ENCODE assay signal across 8 cellular contexts in the genomic region with DNA sequence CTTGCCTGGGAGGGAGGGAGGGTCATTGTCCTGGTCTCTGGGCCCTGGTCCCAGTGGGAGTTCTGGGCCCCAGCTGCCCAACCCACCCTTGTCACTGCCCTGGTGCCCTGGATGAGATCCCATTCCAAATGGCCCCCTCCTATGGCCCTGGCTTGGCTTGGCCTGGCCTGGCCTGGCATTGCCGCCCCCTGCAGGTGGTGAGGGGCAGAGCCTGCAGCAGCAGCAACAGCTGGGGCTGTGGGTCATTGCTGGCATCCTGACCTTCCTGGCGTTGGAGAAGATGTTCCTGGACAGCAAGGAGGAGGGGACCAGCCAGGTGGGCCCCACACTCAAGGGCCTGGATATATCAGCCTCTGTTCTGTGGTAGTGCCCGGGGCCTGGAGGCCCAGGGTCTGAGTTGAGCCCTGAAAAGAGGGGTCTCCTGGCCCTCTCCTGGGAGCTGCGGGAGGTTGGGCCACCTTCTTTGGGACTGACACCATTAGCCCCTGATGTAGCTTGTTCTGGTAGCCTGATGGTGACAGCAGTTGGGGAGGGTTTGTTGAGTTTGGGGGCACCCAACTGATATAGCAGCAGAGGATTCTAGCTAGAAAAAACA. TPM values are rescaled to one million over a fixed set of nuclear protein-coding genes. Genes with fewer than 3 reads are reported as not detected.
A peak's percentile ranks its signal among the peaks of the same experiment; 100 is the strongest.
DNase-seq lines count a peak whose midpoint lies in the region; ATAC-seq and TF ChIP-seq lines count a peak whose summit lies in the region.

No MANE protein-coding gene starts in this region.

- WGBS in esophagus muscularis mucosa: 60% methylated on average over 2 of the region's 4 CpGs
- 44 to 69% (median 60%) methylated on average over 4 of the region's 4 CpGs for WGBS in psoas muscle, 3 donors

- H2AFZ ChIP-seq in DND-41 (ENCODE audit: low read depth, low read length): no peak overlapping the region

- no peak overlapping the region for H3K4me2 ChIP-seq in DND-41 (ENCODE audit: insufficient read depth, low read length)

- intact Hi-C loops in esophagus muscularis mucosa (cut with DNase I): no loop called here
- intact Hi-C loops in psoas muscle (cut with DNase I): no loop called here

- no peak overlapping the region for H3K4me3 ChIP-seq in DND-41 (ENCODE audit: low read depth in 1 of 2, low read length in 2 of 2)
- no peak overlapping the region for H3K4me3 ChIP-seq in esophagus muscularis mucosa
- no peak overlapping the region for H3K4me3 ChIP-seq in psoas muscle

- H3K36me3 ChIP-seq in DND-41 (ENCODE audit: insufficient read depth, low read length): peaks cover 42% of the 10 kb centered on the region
- peaks cover 29 to 67% (median 51%) of the 10 kb centered on the region in 4 donors for H3K36me3 ChIP-seq in esophagus muscularis mucosa
- H3K36me3 ChIP-seq in psoas muscle (ENCODE audit: insufficient read depth in 1 of 2, low read depth in 1 of 2): peaks cover 8 to 49% of the 10 kb centered on the region in 2 donors

- H4K20me1 ChIP-seq in DND-41 (ENCODE audit: insufficient read depth, low read length): no peaks in the 10 kb centered on the region

- H3K4me1 ChIP-seq in DND-41 (ENCODE audit: insufficient read depth, low read length) (peaks cover 24% of the 10 kb centered on the region), esophagus muscularis mucosa (peaks cover 58 to 91% (median 86%) of the 10 kb centered on the region in 4 donors), psoas muscle (peaks cover 43% of the 10 kb centered on the region)

- peak; percentile 87 for TF ChIP-seq CTCF in DND-41 (IDR thresholded peaks at IDR 0.05; ENCODE audit: borderline replicate concordance, extremely low read depth, low read length, poor library complexity, severe bottlenecking)
- peak; percentile 49 to 75 (median 49) for TF ChIP-seq CTCF in esophagus muscularis mucosa (IDR thresholded peaks at IDR 0.05)
- peak; percentile 64 for TF ChIP-seq CTCF in psoas muscle (IDR thresholded peaks at IDR 0.05)

- no peak for ATAC-seq in DND-41 (ENCODE audit: insufficient read depth, low read depth)
- ATAC-seq in psoas muscle: no peak
- no peak for ATAC-seq in HG03175 (IDR thresholded peaks at IDR 0.05; ENCODE audit: unreplicated experiment)
- ATAC-seq in HG03280 (IDR thresholded peaks at IDR 0.05; ENCODE audit: unreplicated experiment): no peak

- no peak for TF ChIP-seq POLR2A in esophagus muscularis mucosa (IDR thresholded peaks at IDR 0.05; ENCODE audit: low read depth)

- no peaks in the 10 kb centered on the region for H3K27me3 ChIP-seq in DND-41 (ENCODE audit: insufficient read depth, low read length, poor library complexity)
- no peaks in the 10 kb centered on the region for H3K27me3 ChIP-seq in esophagus muscularis mucosa
- no peaks in the 10 kb centered on the region for H3K27me3 ChIP-seq in psoas muscle (ENCODE audit: insufficient read depth in 3 of 3, low read length in 2 of 3)

- H3K9me3 ChIP-seq in DND-41 (ENCODE audit: insufficient read depth, low read length, severe bottlenecking): no peaks in the 10 kb centered on the region
- H3K9me3 ChIP-seq in esophagus muscularis mucosa: no peaks in the 10 kb centered on the region
- no peaks in the 10 kb centered on the region for H3K9me3 ChIP-seq in psoas muscle

- DNase-seq in DND-41 (peak; percentile 49), HuH-7.5 (ENCODE audit: low spot score) (peak; percentile 84), esophagus muscularis mucosa (ENCODE audit: extremely low spot score) (no peak), psoas muscle (peak; percentile 63 to 82), NCI-H2107 treated with DMSO at 0.1 percent for 48 hours (lab: John Stamatoyannopoulos, UW; ENCODE audit: unreplicated experiment) (no peak)
- peak; percentile 55 for DNase-seq in activated CD4-positive, alpha-beta T cell treated with anti-CD3 and anti-CD28 coated beads, Interleukin-2, amount 50 U/mL, for 1 hour

- no peak for TF ChIP-seq EP300 in esophagus muscularis mucosa (IDR thresholded peaks at IDR 0.05)

- H3K9ac ChIP-seq in DND-41 (ENCODE audit: low read depth, low read length): no peak overlapping the region

- H3K79me2 ChIP-seq in DND-41 (ENCODE audit: insufficient read depth, low read length): peaks cover 9% of the 10 kb centered on the region

- H3K27ac ChIP-seq in DND-41 (ENCODE audit: low read length) (no peak overlapping the region), esophagus muscularis mucosa (replicated peaks in 1 of 4) (peak overlapping the region; percentile 47 to 98 (median 97)), psoas muscle (no peak overlapping the region)

RNA-seq across cellular contexts. Expression of a gene that starts 3.9 kb away (rescaled TPM):
- total RNA-seq in esophagus muscularis mucosa: 100 to 1,000 TPM in 2 of 4 donors, 10 to 100 TPM in 2; 91.9 to 251 (median 129) TPM
- 10 to 100 TPM; 14.7 to 26.9 (median 19.9) TPM for total RNA-seq in psoas muscle
- 10 to 100 TPM; 27.0 to 35.3 (median 29.1) TPM for polyA plus RNA-seq in psoas muscle

RNA-seq across cellular contexts. Expression of a gene that starts 14.0 kb away (rescaled TPM):
- 100 to 1,000 TPM; 163 to 197 (median 182) TPM for total RNA-seq in esophagus muscularis mucosa
- total RNA-seq in psoas muscle: 100 to 1,000 TPM; 141 to 255 (median 191) TPM
- 100 to 1,000 TPM; 300 to 346 (median 316) TPM for polyA plus RNA-seq in psoas muscle

RNA-seq across cellular contexts. Expression of a gene that starts 33.9 kb away (rescaled TPM):
- total RNA-seq in esophagus muscularis mucosa (10 to 100 TPM; 17.6 to 34.6 (median 20.5) TPM), psoas muscle (1 to 10 TPM; 3.6 to 8.3 (median 5.6) TPM)
- 1 to 10 TPM; 1.6 to 3.5 (median 3.1) TPM for polyA plus RNA-seq in psoas muscle

RNA-seq across cellular contexts. Expression of a gene that starts 36.7 kb away (rescaled TPM):
- 1 to 10 TPM in 1 of 4 donors, under 1 TPM in 3; 0.42 to 1.4 (median 0.70) TPM for total RNA-seq in esophagus muscularis mucosa
- total RNA-seq in psoas muscle: 10 to 100 TPM; 47.5 to 90.6 (median 59.5) TPM
- 10 to 100 TPM; 37.6 to 79.3 (median 50.0) TPM for polyA plus RNA-seq in psoas muscle

RNA-seq across cellular contexts. Expression of a gene that starts 59.7 kb away (rescaled TPM):
- total RNA-seq in esophagus muscularis mucosa: under 1 TPM in 2 of 4 donors, not detected in 2; 0.06 to 0.17 TPM
- total RNA-seq in psoas muscle: 1 to 10 TPM in 1 of 4 donors, under 1 TPM in 3; 0.44 to 1.3 (median 0.69) TPM
- under 1 TPM; 0.01 to 0.13 (median 0.07) TPM for polyA plus RNA-seq in psoas muscle

Comparison
In these comparisons a context has a peak if more than half of its experiments do, and no peak if none do; other contexts are left out.
1. DNase-seq: peak in DND-41 (single experiment), HuH-7.5 (single experiment), activated CD4-positive, alpha-beta T cell treated with anti-CD3 and anti-CD28 coated beads, Interleukin-2, amount 50 U/mL, for 1 hour (single experiment) and psoas muscle (2 of 2); none in esophagus muscularis mucosa (single experiment) and NCI-H2107 treated with DMSO at 0.1 percent for 48 hours (single experiment).
2. H3K27ac ChIP-seq: peak in esophagus muscularis mucosa (4 of 4); none in DND-41 (single experiment) and psoas muscle (single experiment).
3. Peak in every context shown above with its lines, with median percentiles within 50 percentile points of each other: CTCF ChIP-seq.